In the genomic region with DNA sequence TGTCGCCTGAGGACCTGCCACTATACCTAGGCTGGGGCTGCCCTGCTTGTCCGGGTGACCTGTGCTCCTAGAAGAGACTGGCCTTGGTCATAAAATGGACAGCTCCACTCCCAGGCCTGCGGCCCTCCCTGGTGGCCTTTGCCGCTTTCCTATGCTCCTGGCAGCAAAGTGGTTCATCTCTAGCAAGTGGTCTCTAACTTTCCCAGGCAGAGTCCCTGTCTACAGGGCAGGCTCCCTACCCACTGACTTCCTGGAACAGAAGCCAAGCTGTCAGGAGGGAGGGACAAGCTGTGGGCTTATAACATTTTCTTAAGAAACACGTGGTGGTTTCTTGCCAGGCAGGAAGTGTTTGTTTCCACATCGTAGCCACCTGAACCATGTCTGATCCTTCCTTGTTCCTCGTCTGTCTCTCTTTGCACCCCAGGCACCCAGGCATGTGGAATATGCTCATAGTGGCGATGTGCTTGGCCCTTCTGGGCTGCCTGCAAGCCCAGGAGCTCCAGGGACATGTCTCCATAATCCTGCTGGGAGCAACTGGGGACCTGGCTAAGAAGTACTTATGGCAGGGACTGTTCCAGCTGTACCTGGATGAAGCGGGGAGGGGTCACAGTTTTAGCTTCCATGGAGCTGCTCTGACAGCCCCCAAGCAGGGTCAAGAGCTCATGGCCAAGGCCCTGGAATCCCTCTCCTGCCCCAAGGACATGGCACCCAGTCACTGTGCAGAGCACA, we compare ENCODE assay signal across 1 cellular context.
TF ChIP-seq lines count a peak whose summit lies in the region.

No MANE protein-coding gene starts in this region.

TF ChIP-seq in liver, 16 proteins besides CTCF, POLR2A, EP300 and RAD21 (continued from another document):
- TF ChIP-seq, protein P1, sequence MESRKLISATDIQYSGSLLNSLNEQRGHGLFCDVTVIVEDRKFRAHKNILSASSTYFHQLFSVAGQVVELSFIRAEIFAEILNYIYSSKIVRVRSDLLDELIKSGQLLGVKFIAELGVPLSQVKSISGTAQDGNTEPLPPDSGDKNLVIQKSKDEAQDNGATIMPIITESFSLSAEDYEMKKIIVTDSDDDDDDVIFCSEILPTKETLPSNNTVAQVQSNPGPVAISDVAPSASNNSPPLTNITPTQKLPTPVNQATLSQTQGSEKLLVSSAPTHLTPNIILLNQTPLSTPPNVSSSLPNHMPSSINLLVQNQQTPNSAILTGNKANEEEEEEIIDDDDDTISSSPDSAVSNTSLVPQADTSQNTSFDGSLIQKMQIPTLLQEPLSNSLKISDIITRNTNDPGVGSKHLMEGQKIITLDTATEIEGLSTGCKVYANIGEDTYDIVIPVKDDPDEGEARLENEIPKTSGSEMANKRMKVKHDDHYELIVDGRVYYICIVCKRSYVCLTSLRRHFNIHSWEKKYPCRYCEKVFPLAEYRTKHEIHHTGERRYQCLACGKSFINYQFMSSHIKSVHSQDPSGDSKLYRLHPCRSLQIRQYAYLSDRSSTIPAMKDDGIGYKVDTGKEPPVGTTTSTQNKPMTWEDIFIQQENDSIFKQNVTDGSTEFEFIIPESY (IDR thresholded peaks at IDR 0.05) = no peak
